ENCODE assay signal across 8 cellular contexts in the genomic region with DNA sequence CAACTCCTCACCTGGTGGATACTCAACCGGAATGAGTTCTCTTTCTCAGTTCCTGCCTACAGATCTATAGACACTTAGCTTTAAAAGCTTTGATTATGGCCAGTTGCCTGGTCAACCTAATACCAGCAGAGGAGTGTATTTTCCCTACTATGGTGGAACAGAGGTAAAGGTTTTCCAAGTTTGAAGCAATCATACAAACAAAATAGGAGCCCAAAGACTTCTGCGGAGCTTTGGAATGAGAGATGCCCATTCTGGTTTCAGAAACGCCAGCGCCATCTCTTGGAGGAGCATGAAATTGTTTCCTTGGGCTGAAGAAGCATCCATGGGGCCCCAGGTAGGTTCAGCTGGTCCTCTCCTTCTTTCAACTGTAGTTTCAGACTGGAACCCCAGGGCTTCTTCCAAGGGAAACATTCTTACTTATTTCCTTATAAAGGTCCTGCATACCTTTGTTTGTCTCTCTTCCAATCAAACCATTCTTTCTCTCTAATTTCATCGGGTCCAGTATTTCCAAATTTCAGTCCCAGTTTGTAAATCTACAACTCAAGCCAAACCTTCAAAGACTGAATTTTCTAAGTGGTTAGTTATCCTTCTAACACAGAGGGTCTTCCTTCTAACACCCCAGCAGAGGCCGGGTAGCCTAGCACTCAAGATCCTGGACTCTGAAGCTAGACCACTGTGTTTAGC.
DNase-seq lines count a peak whose midpoint lies in the region; ATAC-seq, FAIRE-seq and TF ChIP-seq lines count a peak whose summit lies in the region.

No MANE protein-coding gene starts in this region.

- H3K4me1 ChIP-seq in SJSA1 (replicated peaks): peaks cover 18% of the 10 kb centered on the region

- ATAC-seq in HG03565 (IDR thresholded peaks at IDR 0.05; ENCODE audit: unreplicated experiment) (no peak), HG02973 (IDR thresholded peaks at IDR 0.05; ENCODE audit: unreplicated experiment) (no peak)

- H3K27me3 ChIP-seq in SJSA1 (replicated peaks) (no peaks in the 10 kb centered on the region), bronchial epithelial cell (ENCODE audit: control insufficient read depth, insufficient read depth, low read length) (no peaks in the 10 kb centered on the region)

- H3K9me3 ChIP-seq in SJSA1 (replicated peaks): no peaks in the 10 kb centered on the region

- DNase-seq in GM04503 (ENCODE audit: low read depth) (peak; percentile 32), LoVo (ENCODE audit: low spot score) (peak; percentile 40), SJSA1 (ENCODE audit: low read depth in 1 of 2, low spot score in 2 of 2) (peak; percentile 67 to 72), bronchial epithelial cell (ENCODE audit: low read depth) (peak; percentile 73), left kidney (ENCODE audit: low read depth, low spot score) (peak; percentile 91)
- DNase-seq in stimulated activated CD4-positive, alpha-beta T cell treated with anti-CD3 and anti-CD28 coated beads, TNF-alpha, amount 100 ng/mL, for 48 hours (ENCODE audit: low read depth in 3 of 3): peak in 2 of 3 donors; percentile 36 to 38

- peak; percentile 82 for TF ChIP-seq CTCF in bronchial epithelial cell (IDR thresholded peaks at IDR 0.05; ENCODE audit: insufficient read depth, low read length, severe bottlenecking)

- no peak for FAIRE-seq in bronchial epithelial cell (lab: Jason Lieb, UNC)

- H3K4me3 ChIP-seq in SJSA1: no peak overlapping the region
- no peak overlapping the region for H3K4me3 ChIP-seq in bronchial epithelial cell (ENCODE audit: low read depth, low read length)

- peak overlapping the region; percentile 72 for H3K27ac ChIP-seq in SJSA1

- H3K36me3 ChIP-seq in SJSA1: no peaks in the 10 kb centered on the region
- no peaks in the 10 kb centered on the region for H3K36me3 ChIP-seq in bronchial epithelial cell (ENCODE audit: control insufficient read depth, insufficient read depth, low read length)

Comparison
In these comparisons a context has a peak if more than half of its experiments do, and no peak if none do; other contexts are left out.
1. DNase-seq: peak in every context shown above with its lines; median percentile 91 in left kidney; 73 in bronchial epithelial cell; 70 in SJSA1; 40 in LoVo; 37 in stimulated activated CD4-positive, alpha-beta T cell treated with anti-CD3 and anti-CD28 coated beads, TNF-alpha, amount 100 ng/mL, for 48 hours; 32 in GM04503.